Comparison of ENCODE assay signal across 12 cellular contexts in genomic region chr11:16191212-16191851, GRCh38.
A peak's percentile ranks its signal among the peaks of the same experiment; 100 is the strongest.
DNase-seq lines count a peak whose midpoint lies in the region; ATAC-seq and TF ChIP-seq lines count a peak whose summit lies in the region.
"Had no signal": no experiment of that assay in that cellular context is flagged by ENCODE, and none has a peak within 500 bp of the region (broad histone marks: within the 10 kb centered on the region; RNA-seq: fewer than 3 reads in every experiment).

No MANE protein-coding gene starts in this region.

- no peaks in the 10 kb centered on the region for H3K79me2 ChIP-seq in OCI-LY3 (ENCODE audit: low read length)

- peak overlapping the region; percentile 17; the same call in 1 of the 2 replicates for H3K27ac ChIP-seq in OCI-LY3 (ENCODE audit: low read length)
- no peak overlapping the region for H3K27ac ChIP-seq in effector memory CD4-positive, alpha-beta T cell (ENCODE audit: insufficient read depth, low read length, poor library complexity, severe bottlenecking)
- H3K27ac ChIP-seq: coronary artery had no signal

- peaks cover 19% of the 10 kb centered on the region for H3K4me1 ChIP-seq in OCI-LY3 (ENCODE audit: low read length)
- H3K4me1 ChIP-seq in effector memory CD4-positive, alpha-beta T cell (ENCODE audit: control insufficient read depth, insufficient read depth, low read length, poor library complexity, severe bottlenecking), result no peaks in the 10 kb centered on the region

- no peaks in the 10 kb centered on the region for H3K9me3 ChIP-seq in OCI-LY3 (ENCODE audit: insufficient read depth, low read length)
- H3K9me3 ChIP-seq in effector memory CD4-positive, alpha-beta T cell (ENCODE audit: control insufficient read depth, low read length), result no peaks in the 10 kb centered on the region

- 0 out of 2 replicates have a peak overlapping the region, but pooled peaks have one; percentile 4 for H3K9ac ChIP-seq in OCI-LY3 (ENCODE audit: low read length)

- intact Hi-C loops in left colon (cut with DNase I, micrococcal nuclease), result no loop called here

- peak; percentile 68 for TF ChIP-seq CTCF in OCI-LY3 (IDR thresholded peaks at IDR 0.05; ENCODE audit: low read depth, low read length)

- ATAC-seq in GM18868 (IDR thresholded peaks at IDR 0.05; ENCODE audit: unreplicated experiment) (peak; percentile 83), left colon (peak; percentile 34), HG02571 (IDR thresholded peaks at IDR 0.05; ENCODE audit: unreplicated experiment) (no peak)
- ATAC-seq: natural killer cell treated with Interleukin-12 subunit alpha and Interleukin-12 subunit beta and Interleukin-15 and Interleukin-18, amount 100 ng/mL, for 72 hours had no signal

- peak overlapping the region; percentile 19; the same call in 1 of the 2 replicates for H3K4me3 ChIP-seq in OCI-LY3 (ENCODE audit: low read length)
- no peak overlapping the region for H3K4me3 ChIP-seq in effector memory CD4-positive, alpha-beta T cell (ENCODE audit: insufficient read depth, low read depth, low read length, poor library complexity, severe bottlenecking)
- H3K4me3 ChIP-seq: coronary artery had no signal

- peak; percentile 5 for DNase-seq in CD1c-positive myeloid dendritic cell (ENCODE audit: extremely low spot score)
- DNase-seq in left colon, result no peak
- DNase-seq in activated naive CD4-positive, alpha-beta T cell treated with anti-CD3 and anti-CD28 coated beads, Interleukin-2, amount 50 U/mL, for 16 hours, result no peak
- DNase-seq in activated CD8-positive, alpha-beta memory T cell treated with anti-CD3 and anti-CD28 coated beads, Interleukin-2, amount 50 U/mL, for 4 hours, result no peak
- DNase-seq in effector memory CD4-positive, alpha-beta T cell, result no peak
- DNase-seq: activated T-cell treated with anti-CD3 and anti-CD28 coated beads, Interleukin-2, amount 50 U/mL, for 48 hours; DND-41 had no signal

- no peaks in the 10 kb centered on the region; the same call in 1 of the 2 replicates for H3K27me3 ChIP-seq in OCI-LY3 (ENCODE audit: low read depth, low read length)
- H3K27me3 ChIP-seq in effector memory CD4-positive, alpha-beta T cell (replicated peaks; ENCODE audit: control insufficient read depth, insufficient read depth, low read length, poor library complexity, severe bottlenecking), result no peaks in the 10 kb centered on the region

- H2AFZ ChIP-seq in OCI-LY3 (ENCODE audit: low read depth, low read length), result no peak overlapping the region

- no peaks in the 10 kb centered on the region for H4K20me1 ChIP-seq in OCI-LY3 (ENCODE audit: insufficient read depth, low read length)

- H3K4me2 ChIP-seq in OCI-LY3 (ENCODE audit: low read length), result peak overlapping the region; percentile 57

- no peaks in the 10 kb centered on the region for H3K36me3 ChIP-seq in OCI-LY3 (replicated peaks; ENCODE audit: low read depth, low read length)
- H3K36me3 ChIP-seq in effector memory CD4-positive, alpha-beta T cell (ENCODE audit: control insufficient read depth, insufficient read depth, low read length), result no peaks in the 10 kb centered on the region
